Comparison of ENCODE assay signal across 11 cellular contexts in genomic region chrX:112819013-112819635, GRCh38. TPM values are rescaled to one million over a fixed set of nuclear protein-coding genes. Genes with fewer than 3 reads are reported as not detected.
DNase-seq lines count a peak whose midpoint lies in the region; ATAC-seq and TF ChIP-seq lines count a peak whose summit lies in the region.
"Had no signal": no experiment of that assay in that cellular context is flagged by ENCODE, and none has a peak within 500 bp of the region (broad histone marks: within the 10 kb centered on the region; RNA-seq: fewer than 3 reads in every experiment).

No MANE protein-coding gene starts in this region.

- no TSS peak for BruUV-seq in Calu3 (replicated peaks; lab: Mats Ljungman, UMichigan)

- H3K36me3 Mint-ChIP-seq in Calu3 (ENCODE audit: insufficient read depth, unreplicated experiment): no peaks in the 10 kb centered on the region

- ATAC-seq in omental fat pad (ENCODE audit: low FRiP score) (peak; percentile 45), GM19395 (IDR thresholded peaks at IDR 0.05; ENCODE audit: unreplicated experiment) (no peak)
- ATAC-seq: Panc1 had no signal

- H3K4me1 Mint-ChIP-seq in Calu3 (ENCODE audit: low read depth, unreplicated experiment): peaks cover 11% of the 10 kb centered on the region

- intact Hi-C loops in Calu3 (cut with micrococcal nuclease; ENCODE audit: unreplicated experiment): no loop called here

- H3K9me3 Mint-ChIP-seq in Calu3 (ENCODE audit: low read depth, unreplicated experiment): no peaks in the 10 kb centered on the region

- CTCF ChIA-PET in Calu3 (lab: Charles Lee): interaction anchor here (1.6 kb wide), 1 partner anchor 22 kb away, joined by 4 read pairs; no protein-coding TSS in a partner anchor

- TF ChIP-seq CTCF in Calu3 (IDR thresholded peaks at IDR 0.05; ENCODE audit: unreplicated experiment) (no peak), omental fat pad (IDR thresholded peaks at IDR 0.05) (no peak)

- H3K4me3 Mint-ChIP-seq in Calu3 (ENCODE audit: low read depth, unreplicated experiment): peak overlapping the region; percentile 58

- no peak for DNase-seq in Calu3
- DNase-seq in RPMI8226: peak; percentile 12
- DNase-seq in fibroblast of the conjunctiva (ENCODE audit: low read depth): peak; percentile 55
- DNase-seq in omental fat pad (ENCODE audit: low spot score): no peak
- DNase-seq in putamen (ENCODE audit: low spot score): no peak
- no peak for DNase-seq in stimulated activated CD4-positive, alpha-beta T cell treated with anti-CD3 and anti-CD28 coated beads, Interleukin-4, amount 100 ng/mL, for 4 hours
- no peak for DNase-seq in SHP77 treated with DMSO at 0.1 percent for 48 hours (lab: John Stamatoyannopoulos, UW)
- DNase-seq: central memory CD4-positive, alpha-beta T cell; NCI-H2107 had no signal

- H3K27ac Mint-ChIP-seq in Calu3 (ENCODE audit: unreplicated experiment): no peak overlapping the region

- H3K27me3 Mint-ChIP-seq in Calu3 (ENCODE audit: unreplicated experiment): no peaks in the 10 kb centered on the region

RNA-seq across cellular contexts. Expression of gene AMOT, which starts 21.5 kb away (rescaled TPM):
- 10.3 and 16.2 TPM in 2 replicates for total RNA-seq in Calu3 (2022)
- 10 to 100 TPM in 1 of 4 donors, 1 to 10 TPM in 3; 3.2 to 14.8 (median 8.3) TPM for total RNA-seq in omental fat pad

Comparison
In these comparisons a context has a peak if more than half of its experiments do, and no peak if none do; other contexts are left out.
1. DNase-seq: peak in RPMI8226 (single experiment) and fibroblast of the conjunctiva (single experiment); none in Calu3 (single experiment), omental fat pad (single experiment), putamen (single experiment), stimulated activated CD4-positive, alpha-beta T cell treated with anti-CD3 and anti-CD28 coated beads, Interleukin-4, amount 100 ng/mL, for 4 hours (0 of 2) and SHP77 treated with DMSO at 0.1 percent for 48 hours (single experiment).